1 cellular context compared by ENCODE assay signal in genomic region chr2:230225486-230225885, GRCh38.
TF ChIP-seq lines count a peak whose summit lies in the region.

SP140 (plus strand) TSS chr2:230225736; CDS start chr2:230225845, 109 bp downstream.

TF ChIP-seq in GM12878, 131 proteins besides CTCF, POLR2A, EP300 and RAD21 (continued from another document and continues in another):
- TF ChIP-seq NKRF (conservative IDR thresholded peaks at IDR 0.05) (peak; percentile 39; the same call in 1 of the 2 replicates), IKZF2 (IDR thresholded peaks at IDR 0.05) (peak; percentile 15 to 32; a peak in 2 of 4 replicates), MXI1 (IDR thresholded peaks at IDR 0.05; ENCODE audit: low read depth, low read length) (peak; percentile 49; the same call in 1 of the 2 replicates), IKZF1 (conservative IDR thresholded peaks at IDR 0.05) (peak; percentile 68), TCF3 (IDR thresholded peaks at IDR 0.05; ENCODE audit: borderline replicate concordance, insufficient read depth, low read depth, low read length) (peak; percentile 50; the same call in 1 of the 2 replicates), ZZZ3 (IDR thresholded peaks at IDR 0.05; ENCODE audit: control insufficient read depth, insufficient read length, low read depth) (no peak), PRDM15 (CRISPR knock-in tag; IDR thresholded peaks at IDR 0.05) (no peak), MAX (IDR thresholded peaks at IDR 0.05; ENCODE audit: low read depth, low read length) (peak; percentile 45; the same call in 1 of the 2 replicates), MTA2 (IDR thresholded peaks at IDR 0.05; ENCODE audit: low read depth) (peak; percentile 19; the same call in 1 of the 2 replicates), EED (IDR thresholded peaks at IDR 0.05; ENCODE audit: low read depth) (peak; percentile 73), RAD51 (IDR thresholded peaks at IDR 0.05) (no peak), RFX5 (IDR thresholded peaks at IDR 0.05; ENCODE audit: low read depth, low read length) (peak; percentile 56; the same call in 1 of the 2 replicates), JUNB (IDR thresholded peaks at IDR 0.05) (peak; percentile 34; the same call in 1 of the 2 replicates), PAX5 (IDR thresholded peaks at IDR 0.05; ENCODE audit: borderline replicate concordance, low read depth, low read length) (peak; percentile 69; the same call in 1 of the 2 replicates), YY1 (IDR thresholded peaks at IDR 0.05; ENCODE audit: low read depth, low read length) (0 out of 2 replicates have a peak, but pooled peaks have one; percentile 15), BCL11A (IDR thresholded peaks at IDR 0.05; ENCODE audit: low read depth, low read length) (0 out of 2 replicates have a peak, but pooled peaks have one; percentile 46), ZNF687 (IDR thresholded peaks at IDR 0.05) (peak; percentile 78; the same call in 1 of the 2 replicates), IRF3 (IDR thresholded peaks at IDR 0.05) (no peak), TAF1 (IDR thresholded peaks at IDR 0.05; ENCODE audit: borderline replicate concordance, low read depth, low read length) (peak; percentile 89), ATF7 (IDR thresholded peaks at IDR 0.05; ENCODE audit: low read depth) (peak; percentile 96), CUX1 (IDR thresholded peaks at IDR 0.05; ENCODE audit: insufficient replicate concordance, low read depth, low read length) (no peak), ESRRA (IDR thresholded peaks at IDR 0.05; ENCODE audit: low read length) (no peak), JUND (IDR thresholded peaks at IDR 0.05; ENCODE audit: low read depth, low read length) (no peak), ETV6 (conservative IDR thresholded peaks at IDR 0.05 in 1 of 2, IDR thresholded peaks at IDR 0.05 in 1 of 2; ENCODE audit: borderline replicate concordance in 1 of 2, low read depth in 1 of 2) (peak in 1 of 2 experiments; percentile 72; a peak in 2 of 4 replicates), BACH1 (IDR thresholded peaks at IDR 0.05; ENCODE audit: borderline replicate concordance) (0 out of 2 replicates have a peak, but pooled peaks have one; percentile 19), IRF4 (IDR thresholded peaks at IDR 0.05; ENCODE audit: low read depth, low read length) (peak; percentile 62; the same call in 1 of the 2 replicates), SRF (IDR thresholded peaks at IDR 0.05; ENCODE audit: low read depth in 2 of 2, low read length in 2 of 2) (0 out of 4 replicates have a peak, but pooled peaks of 1 of the 2 experiments have one; percentile 15), BMI1 (IDR thresholded peaks at IDR 0.05; ENCODE audit: borderline replicate concordance) (no peak), CREB1 (IDR thresholded peaks at IDR 0.05; ENCODE audit: low read depth) (peak; percentile 91), HDGF (IDR thresholded peaks at IDR 0.05) (peak; percentile 91), SREBF1 (IDR thresholded peaks at IDR 0.05; ENCODE audit: low read length) (no peak), REST (IDR thresholded peaks at IDR 0.05; ENCODE audit: low read depth, low read length) (no peak), RUNX3 (IDR thresholded peaks at IDR 0.05; ENCODE audit: low read length) (0 out of 2 replicates have a peak, but pooled peaks have one; percentile 16), ASH2L (IDR thresholded peaks at IDR 0.05; ENCODE audit: borderline replicate concordance, low read depth) (no peak), POLR2AphosphoS2 (IDR thresholded peaks at IDR 0.05; ENCODE audit: low read depth, low read length) (peak; percentile 60), SIX5 (IDR thresholded peaks at IDR 0.05; ENCODE audit: low read depth, low read length, severe bottlenecking) (peak; percentile 7), ZNF384 (IDR thresholded peaks at IDR 0.05; ENCODE audit: borderline replicate concordance, low read depth, low read length) (no peak), EGR1 (IDR thresholded peaks at IDR 0.05; ENCODE audit: borderline replicate concordance in 1 of 2, low read depth in 2 of 2, low read length in 2 of 2) (peak in 1 of 2 experiments; percentile 24; a peak in 1 of 3 replicates), KDM1A (IDR thresholded peaks at IDR 0.05; ENCODE audit: borderline replicate concordance) (no peak), ZBED1 (IDR thresholded peaks at IDR 0.05; ENCODE audit: borderline replicate concordance) (no peak), SMAD5 (IDR thresholded peaks at IDR 0.05; ENCODE audit: low read depth) (peak; percentile 79)
